1 cellular context compared by ENCODE assay signal in genomic region chr19:35497406-35497805, GRCh38.
TF ChIP-seq lines count a peak whose summit lies in the region.

No MANE protein-coding gene starts in this region.

TF ChIP-seq in IMR-90, 13 proteins besides CTCF, POLR2A, EP300 and RAD21:
- TF ChIP-seq ELK1 (IDR thresholded peaks at IDR 0.05; ENCODE audit: borderline replicate concordance, low read depth, low read length), result no peak
